Comparison of ENCODE assay signal across 20 cellular contexts in genomic region chr20:375265-375889, GRCh38.
"Had no signal": no experiment of that assay in that cellular context is flagged by ENCODE, and none has a peak within 500 bp of the region (broad histone marks: within the 10 kb centered on the region; RNA-seq: fewer than 3 reads in every experiment).

No MANE protein-coding gene starts in this region.

- H3K27ac ChIP-seq: breast epithelium, esophagus squamous epithelium, psoas muscle, skin epidermis, tibial nerve, uterus, WERI-Rb-1 had no signal

- DNase-seq: activated CD4-positive, alpha-beta T cell treated with anti-CD3 and anti-CD28 coated beads for 1 hour; activated CD8-positive, alpha-beta memory T cell treated with anti-CD3 and anti-CD28 coated beads for 24 hours; activated CD8-positive, alpha-beta memory T cell treated with anti-CD3 and anti-CD28 coated beads, Interleukin-2, amount 50 U/mL, for 48 hours; activated effector memory CD4-positive, alpha-beta T cell treated with anti-CD3 and anti-CD28 coated beads, Interleukin-2, amount 50 U/mL, for 16 hours; activated naive CD4-positive, alpha-beta T cell treated with anti-CD3 and anti-CD28 coated beads, Interleukin-2, amount 50 U/mL, for 16 hours; activated T-cell treated with anti-CD3 and anti-CD28 coated beads, Interleukin-2, amount 50 U/mL, for 48 hours; aorta; cortex of kidney; esophagus squamous epithelium; immature natural killer cell; left ventricle myocardium superior; psoas muscle; right cardiac atrium; T-helper 9 cell; uterus; WERI-Rb-1 had no signal

- H3K27me3 Mint-ChIP-seq: stimulated activated naive CD8-positive, alpha-beta T cell treated with anti-CD3 and anti-CD28 coated beads, Interleukin-15, Interleukin-2, amounts not matched to agents 100 ng/mL and 50 ng/mL, for 24 hours had no signal

- H3K27ac Mint-ChIP-seq: immature natural killer cell; stimulated activated naive CD8-positive, alpha-beta T cell treated with anti-CD3 and anti-CD28 coated beads, Interleukin-15, Interleukin-2, amounts not matched to agents 100 ng/mL and 50 ng/mL, for 24 hours had no signal

- H3K4me1 ChIP-seq: uterus had no signal

- H3K9me3 Mint-ChIP-seq: immature natural killer cell; stimulated activated naive CD8-positive, alpha-beta T cell treated with anti-CD3 and anti-CD28 coated beads, Interleukin-15, Interleukin-2, amounts not matched to agents 100 ng/mL and 50 ng/mL, for 24 hours had no signal

- H3K4me3 Mint-ChIP-seq: immature natural killer cell; stimulated activated naive CD8-positive, alpha-beta T cell treated with anti-CD3 and anti-CD28 coated beads, Interleukin-15, Interleukin-2, amounts not matched to agents 100 ng/mL and 50 ng/mL, for 24 hours had no signal

- H3K9me3 ChIP-seq: breast epithelium, esophagus squamous epithelium, psoas muscle, tibial nerve, uterus had no signal

- H3K27me3 ChIP-seq: breast epithelium, esophagus squamous epithelium, tibial nerve, uterus had no signal

- ATAC-seq: left ventricle myocardium superior, psoas muscle, right cardiac atrium had no signal

- H3K4me3 ChIP-seq: breast epithelium, esophagus squamous epithelium, psoas muscle, skin epidermis, tibial nerve, uterus had no signal

- H3K36me3 Mint-ChIP-seq: immature natural killer cell had no signal

- H3K36me3 ChIP-seq: breast epithelium, esophagus squamous epithelium, tibial nerve, uterus, WERI-Rb-1 had no signal
